In genomic region chr13:33543089-33543459, GRCh38 we compare ENCODE assay signal across 7 cellular contexts.
A peak's percentile ranks its signal among the peaks of the same experiment; 100 is the strongest.
DNase-seq lines count a peak whose midpoint lies in the region; ATAC-seq, FAIRE-seq and TF ChIP-seq lines count a peak whose summit lies in the region.

No MANE protein-coding gene starts in this region.

- intact Hi-C loops in left lung (cut with DNase I) (no loop called here), transverse colon (cut with DNase I; ENCODE audit: low total_unique reads) (loop anchor here (10.0 kb wide), 3 partner anchors 258 to 958 kb away; partner anchors contain the start of genes PDS5B and STARD13)

- H3K9me3 Mint-ChIP-seq in astrocyte (ENCODE audit: unreplicated experiment) = no peaks in the 10 kb centered on the region

- peak overlapping the region; percentile 66 for H3K4me3 ChIP-seq in astrocyte (ENCODE audit: insufficient read depth, low read depth, low read length)
- H3K4me3 ChIP-seq in left lung = peak overlapping the region; percentile 34 to 46
- H3K4me3 ChIP-seq in transverse colon = peak overlapping the region; percentile 35 to 65 (median 41)

- no peak for DNase-seq in astrocyte (ENCODE audit: low read depth)
- no peak for DNase-seq in left lung
- no peak for DNase-seq in transverse colon
- DNase-seq in glomerular visceral epithelial cell (ENCODE audit: extremely low spot score) = no peak
- no peak for DNase-seq in GM19240 (ENCODE audit: insufficient read length, low spot score)

- TF ChIP-seq EP300 in transverse colon (IDR thresholded peaks at IDR 0.05; ENCODE audit: low read depth) = no peak

- WGBS in transverse colon (ENCODE audit: low coverage in 1 of 2), 2 donors = 0 to 2% methylated on average over 4 to 7 of the region's 7 CpGs

- in situ Hi-C loops in transverse colon (cut with MboI; ENCODE audit: low pct_ligation_motif_present in 1 of 4, low pct_unique_long_range_greater_than_20kb in 1 of 4, low sequenced_read_pairs in 3 of 4) = loop anchor here (10.0 to 25.0 kb wide), 6 partner anchors 172 to 958 kb away; partner anchors contain the start of gene PDS5B (in 4 of the 4)

- H3K9me3 ChIP-seq in astrocyte (ENCODE audit: insufficient read depth, low read depth, low read length) (no peaks in the 10 kb centered on the region), left lung (no peaks in the 10 kb centered on the region), transverse colon (no peaks in the 10 kb centered on the region)

- H3K36me3 Mint-ChIP-seq in astrocyte (ENCODE audit: low read depth, unreplicated experiment) = no peaks in the 10 kb centered on the region

- H3K27me3 Mint-ChIP-seq in astrocyte (ENCODE audit: low read depth, unreplicated experiment) = no peaks in the 10 kb centered on the region

- H3K4me1 Mint-ChIP-seq in astrocyte (ENCODE audit: low read depth, unreplicated experiment) = peaks cover 15% of the 10 kb centered on the region

- peak overlapping the region; percentile 95 for H3K9ac ChIP-seq in astrocyte (ENCODE audit: low read length)

- H3K4me1 ChIP-seq in astrocyte (ENCODE audit: insufficient read depth, low read length) (peaks cover 19% of the 10 kb centered on the region), left lung (peaks cover 19 to 32% of the 10 kb centered on the region in 2 donors), transverse colon (peaks cover 0 to 34% (median 28%) of the 10 kb centered on the region in 4 donors)

- H3K27me3 ChIP-seq in astrocyte (ENCODE audit: insufficient read depth, low read length) = no peaks in the 10 kb centered on the region
- no peaks in the 10 kb centered on the region for H3K27me3 ChIP-seq in left lung
- no peaks in the 10 kb centered on the region for H3K27me3 ChIP-seq in transverse colon

- peak overlapping the region; percentile 93 for H3K4me2 ChIP-seq in astrocyte (ENCODE audit: low read length)

- peak overlapping the region; percentile 99 for H3K27ac Mint-ChIP-seq in astrocyte (ENCODE audit: unreplicated experiment)

- ATAC-seq in GM19035 (IDR thresholded peaks at IDR 0.05; ENCODE audit: unreplicated experiment) (peak; percentile 6), HG03064 (IDR thresholded peaks at IDR 0.05; ENCODE audit: low read depth, unreplicated experiment) (peak; percentile 5), left lung (peak; percentile 3)

- no peaks in the 10 kb centered on the region for H3K79me2 ChIP-seq in astrocyte (ENCODE audit: insufficient read depth, low read length)

- H4K20me1 ChIP-seq in astrocyte (ENCODE audit: insufficient read depth, low read length) = no peaks in the 10 kb centered on the region

- H2AFZ ChIP-seq in astrocyte (ENCODE audit: low read depth, low read length) = peak overlapping the region; percentile 79

- TF ChIP-seq CTCF in astrocyte (IDR thresholded peaks at IDR 0.05; ENCODE audit: insufficient read depth, low read depth, low read length) = no peak
- TF ChIP-seq CTCF in left lung (IDR thresholded peaks at IDR 0.05) = no peak
- no peak for TF ChIP-seq CTCF in transverse colon (IDR thresholded peaks at IDR 0.05)

- TF ChIP-seq POLR2A in transverse colon (IDR thresholded peaks at IDR 0.05) = no peak

- H3K36me3 ChIP-seq in astrocyte (ENCODE audit: insufficient read depth, low read length) (no peaks in the 10 kb centered on the region), left lung (no peaks in the 10 kb centered on the region), transverse colon (no peaks in the 10 kb centered on the region)

- peak overlapping the region; percentile 90 for H3K4me3 Mint-ChIP-seq in astrocyte (ENCODE audit: unreplicated experiment)

- H3K27ac ChIP-seq in astrocyte (ENCODE audit: low read depth, low read length) (peak overlapping the region; percentile 99), left lung (peak overlapping the region; percentile 99), transverse colon (peak overlapping the region; percentile 94 to 99 (median 97))

- FAIRE-seq in astrocyte (lab: Jason Lieb, UNC) = no peak
